ENCODE assay signal across 25 cellular contexts in the genomic region with DNA sequence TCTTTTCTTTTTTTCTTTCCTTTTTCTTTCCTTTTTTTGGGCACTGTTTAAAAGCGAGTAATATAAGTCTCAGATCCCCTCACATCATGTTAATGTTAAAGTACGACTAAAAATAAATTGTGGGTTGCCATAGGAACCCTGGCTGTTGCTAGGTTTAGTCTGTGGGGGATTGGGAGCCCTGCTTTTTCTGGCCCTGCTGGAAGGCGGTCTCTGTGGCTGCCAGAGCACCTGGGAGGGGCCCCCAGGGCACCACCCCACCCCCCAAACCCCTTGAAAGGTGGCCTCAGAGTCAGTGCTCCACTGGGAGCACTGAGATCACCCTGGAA.
DNase-seq lines count a peak whose midpoint lies in the region; ATAC-seq and TF ChIP-seq lines count a peak whose summit lies in the region.
"Had no signal": no experiment of that assay in that cellular context is flagged by ENCODE, and none has a peak within 500 bp of the region (broad histone marks: within the 10 kb centered on the region; RNA-seq: fewer than 3 reads in every experiment).

No MANE protein-coding gene starts in this region.

- TF ChIP-seq POLR2A in ovary (IDR thresholded peaks at IDR 0.05), result no peak

- H3K9me3 ChIP-seq in ovary, result no peaks in the 10 kb centered on the region
- H3K9me3 ChIP-seq: thoracic aorta had no signal

- WGBS in ovary, 3 donors, result 23 to 32% (median 30%) methylated on average over 3 of the region's 3 CpGs

- DNase-seq in NAMALWA (ENCODE audit: low spot score) (peak; percentile 20), caudate nucleus (lab: John Stamatoyannopoulos, UW) (peak in 36 of 61 donors; percentile 7 to 85 (median 26)), left kidney (ENCODE audit: low read depth, low spot score) (peak; percentile 48), superior temporal gyrus (ENCODE audit: extremely low spot score) (peak; percentile 63), NCI-H2227 treated with DMSO at 0.1 percent for 48 hours (lab: John Stamatoyannopoulos, UW) (no peak), ovary (no peak)
- DNase-seq: activated B cell treated with CpG ODN at 0.5 μM for 24 hours; activated CD4-positive, alpha-beta T cell treated with anti-CD3 and anti-CD28 coated beads, Interleukin-2, amount 50 U/mL, for 4 hours; activated CD8-positive, alpha-beta memory T cell treated with anti-CD3 and anti-CD28 coated beads, Interleukin-2, amount 50 U/mL, for 4 hours; activated naive CD8-positive, alpha-beta T cell treated with anti-CD3 and anti-CD28 coated beads, Interleukin-2, amount 10 ng/mL, durations not matched to agents 7 days and 5 days; CD4-positive, alpha-beta T cell; effector memory CD4-positive, alpha-beta T cell; erythroblast; foreskin fibroblast; Kasumi-1; MV-4-11; NCI-H1694; stimulated activated CD4-positive, alpha-beta T cell treated with anti-CD3 and anti-CD28 coated beads, Interleukin-12 subunit alpha, Interleukin-12 subunit beta, amount 100 ng/mL, for 4 hours; stimulated activated CD4-positive, alpha-beta T cell treated with anti-CD3 and anti-CD28 coated beads, Interleukin-4, amount 100 ng/mL, for 24 hours; stimulated activated naive B cell treated with anti-CD40 and anti-IgM and Interleukin-4, amounts not matched to agents 10 μg/mL and 1 μg/mL and 100 μg/mL, for 72 hours; T1000 had no signal

- no peak for TF ChIP-seq CTCF in ovary (IDR thresholded peaks at IDR 0.05)

- ATAC-seq in SK-N-SH treated with all-trans-retinoic acid at 6 μM for 48 hours, result no peak
- ATAC-seq: stimulated activated naive B cell treated with anti-CD40 and anti-IgM and Interleukin-4, amounts not matched to agents 10 μg/mL and 1 μg/mL and 100 μg/mL, for 72 hours had no signal

- peaks cover 7% of the 10 kb centered on the region for H3K4me1 ChIP-seq in ovary (ENCODE audit: insufficient read depth)

- H3K4me3 ChIP-seq in ovary, result no peak overlapping the region
- H3K4me3 ChIP-seq: lung, thoracic aorta had no signal

- intact Hi-C loops in ovary (cut with DNase I), result no loop called here

- no peaks in the 10 kb centered on the region for H3K36me3 ChIP-seq in ovary
- H3K36me3 ChIP-seq: thoracic aorta had no signal

- H3K27ac ChIP-seq in caudate nucleus (ENCODE audit: low read depth, low read length) (peak overlapping the region; percentile 90), ovary (no peak overlapping the region)
- H3K27ac ChIP-seq: HL-60, thoracic aorta had no signal

- no peak for TF ChIP-seq EP300 in ovary (IDR thresholded peaks at IDR 0.05)

- no peaks in the 10 kb centered on the region for H3K27me3 ChIP-seq in ovary

TF ChIP-seq in SK-N-SH treated with all-trans-retinoic acid at 6 μM for 48 hours, 23 proteins besides CTCF, POLR2A, EP300 and RAD21:
- TF ChIP-seq, protein P1, sequence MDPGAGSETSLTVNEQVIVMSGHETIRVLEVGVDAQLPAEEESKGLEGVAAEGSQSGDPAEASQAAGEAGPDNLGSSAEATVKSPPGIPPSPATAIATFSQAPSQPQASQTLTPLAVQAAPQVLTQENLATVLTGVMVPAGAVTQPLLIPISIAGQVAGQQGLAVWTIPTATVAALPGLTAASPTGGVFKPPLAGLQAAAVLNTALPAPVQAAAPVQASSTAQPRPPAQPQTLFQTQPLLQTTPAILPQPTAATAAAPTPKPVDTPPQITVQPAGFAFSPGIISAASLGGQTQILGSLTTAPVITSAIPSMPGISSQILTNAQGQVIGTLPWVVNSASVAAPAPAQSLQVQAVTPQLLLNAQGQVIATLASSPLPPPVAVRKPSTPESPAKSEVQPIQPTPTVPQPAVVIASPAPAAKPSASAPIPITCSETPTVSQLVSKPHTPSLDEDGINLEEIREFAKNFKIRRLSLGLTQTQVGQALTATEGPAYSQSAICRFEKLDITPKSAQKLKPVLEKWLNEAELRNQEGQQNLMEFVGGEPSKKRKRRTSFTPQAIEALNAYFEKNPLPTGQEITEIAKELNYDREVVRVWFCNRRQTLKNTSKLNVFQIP (CRISPR knock-in tag; IDR thresholded peaks at IDR 0.05; ENCODE audit: borderline replicate concordance, low read depth), result no peak
- no peak for TF ChIP-seq ZNF70 (CRISPR knock-in tag; IDR thresholded peaks at IDR 0.05)

Comparison
In these comparisons a context has a peak if more than half of its experiments do, and no peak if none do; other contexts are left out.
1. DNase-seq: peak in NAMALWA (single experiment), caudate nucleus (36 of 61), left kidney (single experiment) and superior temporal gyrus (single experiment); none in NCI-H2227 treated with DMSO at 0.1 percent for 48 hours (single experiment) and ovary (0 of 5).